In genomic region chr3:88150771-88151170, GRCh38 we compare ENCODE assay signal across 8 cellular contexts. TPM values are rescaled to one million over a fixed set of nuclear protein-coding genes. Genes with fewer than 3 reads are reported as not detected.
DNase-seq lines count a peak whose midpoint lies in the region; ATAC-seq and TF ChIP-seq lines count a peak whose summit lies in the region.

No MANE protein-coding gene starts in this region.

- H3K36me3 ChIP-seq in PC-9 (ENCODE audit: low read depth) = peaks cover 12% of the 10 kb centered on the region; the same call in 1 of the 2 replicates
- H3K36me3 ChIP-seq in parathyroid adenoma (ENCODE audit: control insufficient read depth, insufficient read depth, low read length) = no peaks in the 10 kb centered on the region

- H3K27ac ChIP-seq in PC-9 = peak overlapping the region; percentile 90; the same call in 1 of the 2 replicates
- peak overlapping the region; percentile 94 for H3K27ac ChIP-seq in parathyroid adenoma

- H3F3A ChIP-seq in PC-9 (ENCODE audit: insufficient read depth, low read depth) = 0 out of 2 replicates have a peak, but pooled peaks cover 5% of the 10 kb centered on the region

- DNase-seq in GM13977 (ENCODE audit: low spot score) = peak; percentile 22
- no peak for DNase-seq in PC-9
- no peak for DNase-seq in epithelial cell of proximal tubule (ENCODE audit: low read depth)
- no peak for DNase-seq in GM19238 (ENCODE audit: insufficient read length, low spot score)

- H3K9me2 ChIP-seq in PC-9 (ENCODE audit: insufficient read depth) = no peaks in the 10 kb centered on the region

- H3K4me2 ChIP-seq in PC-9 (peak overlapping the region; percentile 99), parathyroid adenoma (ENCODE audit: low read length) (peak overlapping the region; percentile 87)

- H3K9ac ChIP-seq in parathyroid adenoma = no peak overlapping the region

- H3K4me1 ChIP-seq in PC-9 (replicated peaks; ENCODE audit: insufficient read depth) (peaks cover 17% of the 10 kb centered on the region), parathyroid adenoma (peaks cover 5% of the 10 kb centered on the region)

- intact Hi-C loops in PC-9 (cut with micrococcal nuclease; ENCODE audit: unreplicated experiment) = no loop called here

- in situ Hi-C loops in GM13977 (cut with MboI; ENCODE audit: low pct_unique_long_range_greater_than_20kb, low sequenced_read_pairs, unreplicated experiment) = no loop called here

- H3K27me3 ChIP-seq in PC-9 (ENCODE audit: insufficient read depth, low read depth) = no peaks in the 10 kb centered on the region
- no peaks in the 10 kb centered on the region for H3K27me3 ChIP-seq in parathyroid adenoma (ENCODE audit: control insufficient read depth, insufficient read depth, low read length)

- ATAC-seq in GM18909 (IDR thresholded peaks at IDR 0.05; ENCODE audit: poor library complexity, unreplicated experiment) = no peak
- no peak for ATAC-seq in GM21515 (IDR thresholded peaks at IDR 0.05; ENCODE audit: unreplicated experiment)
- no peak for ATAC-seq in GM21737 (IDR thresholded peaks at IDR 0.05; ENCODE audit: unreplicated experiment)

- peaks cover 67% of the 10 kb centered on the region for H3K79me2 ChIP-seq in PC-9 (ENCODE audit: low read depth)
- peaks cover 12% of the 10 kb centered on the region for H3K79me2 ChIP-seq in parathyroid adenoma

- no peak for TF ChIP-seq CTCF in GM13977 (IDR thresholded peaks at IDR 0.05; ENCODE audit: extremely low read depth, insufficient read depth, missing control alignments)
- no peak for TF ChIP-seq CTCF in PC-9 (conservative IDR thresholded peaks at IDR 0.05)
- TF ChIP-seq CTCF in epithelial cell of proximal tubule (conservative IDR thresholded peaks at IDR 0.05; ENCODE audit: low read depth, low read length) = no peak
- no peak for TF ChIP-seq CTCF in parathyroid adenoma (IDR thresholded peaks at IDR 0.05)

- H3K9me3 ChIP-seq in PC-9 (ENCODE audit: insufficient read depth, low read depth) (no peaks in the 10 kb centered on the region), parathyroid adenoma (ENCODE audit: control insufficient read depth, low read length) (no peaks in the 10 kb centered on the region)

- CTCF ChIA-PET in PC-9 (lab: Charles Lee) = no interaction called here

- peak overlapping the region; percentile 95 for H3K4me3 ChIP-seq in PC-9
- peak overlapping the region; percentile 99 for H3K4me3 ChIP-seq in epithelial cell of proximal tubule (ENCODE audit: low read depth, low read length)
- H3K4me3 ChIP-seq in parathyroid adenoma (ENCODE audit: low read depth, low read length) = peak overlapping the region; percentile 94

- no TSS peak for BruUV-seq in PC-9 (replicated peaks; lab: Mats Ljungman, UMichigan)

- POLR2A ChIA-PET in PC-9 (lab: Charles Lee; ENCODE audit: unreplicated experiment) = no interaction called here

- H4K20me1 ChIP-seq in PC-9 (ENCODE audit: insufficient read depth) = no peaks in the 10 kb centered on the region

- H2AFZ ChIP-seq in PC-9 = peak overlapping the region; percentile 97
- H2AFZ ChIP-seq in parathyroid adenoma = peak overlapping the region; percentile 89

RNA-seq across cellular contexts. Expression of gene C3orf38, which starts 1.0 kb away (rescaled TPM):
- total RNA-seq in PC-9 (2021) (12.8 and 18.6 TPM in 2 replicates), epithelial cell of proximal tubule (15.3 and 16.5 TPM in 2 replicates)
